Comparison of ENCODE assay signal across 16 cellular contexts in the genomic region with DNA sequence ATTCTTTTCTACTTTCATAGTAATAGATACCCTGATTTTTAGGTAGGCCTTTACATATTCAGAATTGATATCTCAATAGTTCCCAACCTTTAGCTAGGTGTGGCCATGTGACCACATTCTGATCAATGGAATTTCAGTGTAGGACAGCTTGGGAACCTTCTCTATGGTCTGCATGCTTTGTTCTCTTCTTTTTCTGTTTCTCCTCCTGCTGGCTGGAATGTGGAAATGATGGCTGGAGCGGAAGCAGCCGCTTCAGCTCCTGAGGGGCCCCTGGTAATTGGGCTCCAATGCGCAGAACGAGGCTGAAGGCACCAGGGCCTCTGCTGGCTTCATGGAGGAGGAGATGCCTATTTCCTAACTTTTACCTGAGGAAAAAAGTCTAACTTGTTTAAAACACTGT.
DNase-seq lines count a peak whose midpoint lies in the region; ATAC-seq and TF ChIP-seq lines count a peak whose summit lies in the region.
"Had no signal": no experiment of that assay in that cellular context is flagged by ENCODE, and none has a peak within 500 bp of the region (broad histone marks: within the 10 kb centered on the region; RNA-seq: fewer than 3 reads in every experiment).

No MANE protein-coding gene starts in this region.

- no peak overlapping the region for H3K4me2 ChIP-seq in hepatocyte

- H3K36me3 Mint-ChIP-seq in mesothelial cell of epicardium, result peaks cover 49% of the 10 kb centered on the region
- no peaks in the 10 kb centered on the region for H3K36me3 Mint-ChIP-seq in activated CD4-positive, alpha-beta T cell treated with anti-CD3 and anti-CD28 coated beads, Interleukin-2, amount 10 ng/mL, durations not matched to agents 7 days and 5 days (ENCODE audit: low read depth)

- ATAC-seq in GM21515 (IDR thresholded peaks at IDR 0.05; ENCODE audit: unreplicated experiment) (no peak), HG02885 (IDR thresholded peaks at IDR 0.05; ENCODE audit: poor library complexity, unreplicated experiment) (no peak)
- ATAC-seq: left lobe of liver had no signal

- H4K20me1 ChIP-seq in hepatocyte (ENCODE audit: insufficient read depth, poor library complexity, severe bottlenecking), result no peaks in the 10 kb centered on the region

- no peak overlapping the region for H2AFZ ChIP-seq in hepatocyte

- CTCF ChIA-PET in BJ (lab: Yijun Ruan, JAX), result interaction anchor here (0.6 kb wide), 1 partner anchor 641 kb away, joined by 3 read pairs; no protein-coding TSS in a partner anchor
- CTCF ChIA-PET in activated CD4-positive, alpha-beta T cell treated with anti-CD3 and anti-CD28 coated beads, Interleukin-2, amount 10 ng/mL, durations not matched to agents 7 days and 5 days (lab: Charles Lee), result no interaction called here

- 99% methylated on average over 4 of the region's 4 CpGs for WGBS in hepatocyte (ENCODE audit: low lambda C conversion rate, missing lambda C conversion rate)

- H3K36me3 ChIP-seq in BJ (ENCODE audit: control insufficient read depth, insufficient read depth, low read length) (peaks cover 16% of the 10 kb centered on the region), hepatocyte (replicated peaks; ENCODE audit: insufficient read depth, low read depth) (no peaks in the 10 kb centered on the region)

- no peaks in the 10 kb centered on the region for H3K4me1 ChIP-seq in hepatocyte (ENCODE audit: insufficient read depth)
- H3K4me1 ChIP-seq: esophagus squamous epithelium had no signal

- no peak for DNase-seq in BJ (ENCODE audit: low read depth)
- peak; percentile 45 for DNase-seq in HuH-7 (ENCODE audit: low spot score)
- peak in 1 of 2 donors; percentile 10 for DNase-seq in cardiac fibroblast (ENCODE audit: low read depth in 2 of 2)
- DNase-seq in mesothelial cell of epicardium (ENCODE audit: low spot score in 2 of 2, unreplicated experiment in 2 of 2), result no peak
- DNase-seq in activated CD4-positive, alpha-beta T cell treated with anti-CD3 and anti-CD28 coated beads, Interleukin-2, amount 10 ng/mL, durations not matched to agents 7 days and 5 days, result no peak
- no peak for DNase-seq in hepatocyte (ENCODE audit: low spot score)
- DNase-seq: activated CD4-positive, alpha-beta T cell treated with anti-CD3 and anti-CD28 coated beads for 48 hours; COR-L47; esophagus squamous epithelium; NCI-H446; occipital lobe; stimulated activated CD4-positive, alpha-beta T cell treated with anti-CD3 and anti-CD28 coated beads, Interleukin-1b, Interleukin-23, amount 100 ng/mL, for 48 hours; stimulated activated naive CD4-positive, alpha-beta T cell had no signal

- TF ChIP-seq CTCF in BJ (IDR thresholded peaks at IDR 0.05; ENCODE audit: insufficient read depth, low read depth, low read length), result peak; percentile 35; the same call in 1 of the 2 replicates
- TF ChIP-seq CTCF in cardiac fibroblast (IDR thresholded peaks at IDR 0.05; ENCODE audit: low read depth, low read length), result peak; percentile 26
- peak; percentile 39 for TF ChIP-seq CTCF in mesothelial cell of epicardium (IDR thresholded peaks at IDR 0.05; ENCODE audit: unreplicated experiment)
- no peak for TF ChIP-seq CTCF in hepatocyte (IDR thresholded peaks at IDR 0.05; ENCODE audit: poor library complexity)

- H3K27ac Mint-ChIP-seq in mesothelial cell of epicardium, result peak overlapping the region; percentile 36
- no peak overlapping the region for H3K27ac Mint-ChIP-seq in activated CD4-positive, alpha-beta T cell treated with anti-CD3 and anti-CD28 coated beads, Interleukin-2, amount 10 ng/mL, durations not matched to agents 7 days and 5 days

- no peaks in the 10 kb centered on the region for H3K9me2 ChIP-seq in hepatocyte (replicated peaks; ENCODE audit: insufficient read depth)

- H3K27me3 Mint-ChIP-seq in mesothelial cell of epicardium (ENCODE audit: low read depth), result no peaks in the 10 kb centered on the region
- H3K27me3 Mint-ChIP-seq in activated CD4-positive, alpha-beta T cell treated with anti-CD3 and anti-CD28 coated beads, Interleukin-2, amount 10 ng/mL, durations not matched to agents 7 days and 5 days, result no peaks in the 10 kb centered on the region

- no peaks in the 10 kb centered on the region for H3K79me2 ChIP-seq in hepatocyte

- H3K4me3 ChIP-seq in BJ (ENCODE audit: low read depth, low read length) (no peak overlapping the region), cardiac fibroblast (replicated peaks in 1 of 2; ENCODE audit: low read depth in 2 of 2, low read length in 2 of 2) (no peak overlapping the region), hepatocyte (no peak overlapping the region)
- H3K4me3 ChIP-seq: esophagus squamous epithelium had no signal

- H3K4me3 Mint-ChIP-seq in mesothelial cell of epicardium, result no peak overlapping the region
- H3K4me3 Mint-ChIP-seq in activated CD4-positive, alpha-beta T cell treated with anti-CD3 and anti-CD28 coated beads, Interleukin-2, amount 10 ng/mL, durations not matched to agents 7 days and 5 days, result no peak overlapping the region

- no peaks in the 10 kb centered on the region for H3K9me3 Mint-ChIP-seq in mesothelial cell of epicardium
- H3K9me3 Mint-ChIP-seq in activated CD4-positive, alpha-beta T cell treated with anti-CD3 and anti-CD28 coated beads, Interleukin-2, amount 10 ng/mL, durations not matched to agents 7 days and 5 days, result no peaks in the 10 kb centered on the region

- no peak overlapping the region for H3K27ac ChIP-seq in hepatocyte
- H3K27ac ChIP-seq: esophagus squamous epithelium had no signal

- POLR2A ChIA-PET in BJ (lab: Charles Lee), result no interaction called here
- POLR2A ChIA-PET in activated CD4-positive, alpha-beta T cell treated with anti-CD3 and anti-CD28 coated beads, Interleukin-2, amount 10 ng/mL, durations not matched to agents 7 days and 5 days (lab: Charles Lee), result no interaction called here

- H3K9me3 ChIP-seq in hepatocyte (ENCODE audit: low read depth), result no peaks in the 10 kb centered on the region
- H3K9me3 ChIP-seq: esophagus squamous epithelium had no signal

- H3K4me1 Mint-ChIP-seq in mesothelial cell of epicardium, result no peaks in the 10 kb centered on the region
- H3K4me1 Mint-ChIP-seq in activated CD4-positive, alpha-beta T cell treated with anti-CD3 and anti-CD28 coated beads, Interleukin-2, amount 10 ng/mL, durations not matched to agents 7 days and 5 days, result peaks cover 18% of the 10 kb centered on the region

- H3K27me3 ChIP-seq in BJ (ENCODE audit: control insufficient read depth, insufficient read depth, low read length), result no peaks in the 10 kb centered on the region
- no peaks in the 10 kb centered on the region for H3K27me3 ChIP-seq in hepatocyte
- H3K27me3 ChIP-seq: esophagus squamous epithelium had no signal
